Comparison of ENCODE assay signal across 16 cellular contexts in genomic region chr6:136754820-136755219, GRCh38. TPM values are rescaled to one million over a fixed set of nuclear protein-coding genes. Genes with fewer than 3 reads are reported as not detected.
DNase-seq lines count a peak whose midpoint lies in the region; ATAC-seq, FAIRE-seq and TF ChIP-seq lines count a peak whose summit lies in the region.
"Had no signal": no experiment of that assay in that cellular context is flagged by ENCODE, and none has a peak within 500 bp of the region (broad histone marks: within the 10 kb centered on the region; RNA-seq: fewer than 3 reads in every experiment).

No MANE protein-coding gene starts in this region.

- CTCF ChIA-PET in HEK293T (lab: Yijun Ruan, JAX), result interaction anchor here (1.4 kb wide), 1 partner anchor 37 kb away, joined by 4 read pairs; the partner anchor contains the start of gene MAP3K5

- peak overlapping the region; percentile 1 for H3K27ac Mint-ChIP-seq in activated naive CD8-positive, alpha-beta T cell treated with anti-CD3 and anti-CD28 coated beads, Interleukin-2, amount 10 ng/mL, durations not matched to agents 7 days and 5 days
- H3K27ac Mint-ChIP-seq in activated naive CD8-positive, alpha-beta T cell treated with anti-CD3 and anti-CD28 coated beads for 36 hours, result no peak overlapping the region
- peak overlapping the region; percentile 81 for H3K27ac Mint-ChIP-seq in central memory CD8-positive, alpha-beta T cell (ENCODE audit: low read depth)
- H3K27ac Mint-ChIP-seq: HFFc6 had no signal

- H3K36me3 Mint-ChIP-seq in activated naive CD8-positive, alpha-beta T cell treated with anti-CD3 and anti-CD28 coated beads, Interleukin-2, amount 10 ng/mL, durations not matched to agents 7 days and 5 days, result peaks cover 12% of the 10 kb centered on the region
- H3K36me3 Mint-ChIP-seq in activated naive CD8-positive, alpha-beta T cell treated with anti-CD3 and anti-CD28 coated beads for 36 hours, result no peaks in the 10 kb centered on the region
- H3K36me3 Mint-ChIP-seq in central memory CD8-positive, alpha-beta T cell (ENCODE audit: insufficient read depth), result peaks cover 12% of the 10 kb centered on the region

- FAIRE-seq in GM12891 (lab: Jason Lieb, UNC), result no peak

- no peaks in the 10 kb centered on the region for H3K27me3 Mint-ChIP-seq in activated naive CD8-positive, alpha-beta T cell treated with anti-CD3 and anti-CD28 coated beads, Interleukin-2, amount 10 ng/mL, durations not matched to agents 7 days and 5 days
- H3K27me3 Mint-ChIP-seq in activated naive CD8-positive, alpha-beta T cell treated with anti-CD3 and anti-CD28 coated beads for 36 hours, result no peaks in the 10 kb centered on the region
- no peaks in the 10 kb centered on the region for H3K27me3 Mint-ChIP-seq in central memory CD8-positive, alpha-beta T cell
- H3K27me3 Mint-ChIP-seq: B cell had no signal

- ATAC-seq in activated naive CD8-positive, alpha-beta T cell treated with anti-CD3 and anti-CD28 coated beads, Interleukin-2, amount 10 ng/mL, durations not matched to agents 7 days and 5 days (ENCODE audit: low read depth), result no peak
- ATAC-seq in central memory CD8-positive, alpha-beta T cell (replicated peaks; ENCODE audit: extremely low read depth, poor library complexity, severe bottlenecking), result no peak

- no peak overlapping the region for H3K4me3 Mint-ChIP-seq in activated naive CD8-positive, alpha-beta T cell treated with anti-CD3 and anti-CD28 coated beads, Interleukin-2, amount 10 ng/mL, durations not matched to agents 7 days and 5 days
- H3K4me3 Mint-ChIP-seq in activated naive CD8-positive, alpha-beta T cell treated with anti-CD3 and anti-CD28 coated beads for 36 hours, result no peak overlapping the region
- H3K4me3 Mint-ChIP-seq in central memory CD8-positive, alpha-beta T cell, result no peak overlapping the region
- H3K4me3 Mint-ChIP-seq: B cell, HFFc6 had no signal

- POLR2A ChIA-PET in activated naive CD8-positive, alpha-beta T cell treated with anti-CD3 and anti-CD28 coated beads, Interleukin-2, amount 10 ng/mL, durations not matched to agents 7 days and 5 days (lab: Charles Lee), result interaction anchor here (0.6 to 1.2 kb wide), 4 partner anchors 9 to 1268 kb away, joined by 3 to 8 read pairs (median 4); no protein-coding TSS in a partner anchor
- POLR2A ChIA-PET in HEK293T (lab: Yijun Ruan, JAX), result interaction anchor here (0.9 kb wide), 1 partner anchor 9 kb away, joined by 3 read pairs; no protein-coding TSS in a partner anchor

- no peak for TF ChIP-seq POLR2A in GM12891 (IDR thresholded peaks at IDR 0.05; ENCODE audit: low read depth, low read length)

- H3K4me1 Mint-ChIP-seq in activated naive CD8-positive, alpha-beta T cell treated with anti-CD3 and anti-CD28 coated beads, Interleukin-2, amount 10 ng/mL, durations not matched to agents 7 days and 5 days, result peaks cover 63% of the 10 kb centered on the region
- H3K4me1 Mint-ChIP-seq in activated naive CD8-positive, alpha-beta T cell treated with anti-CD3 and anti-CD28 coated beads for 36 hours, result peaks cover 51% of the 10 kb centered on the region
- peaks cover 59% of the 10 kb centered on the region for H3K4me1 Mint-ChIP-seq in central memory CD8-positive, alpha-beta T cell

- DNase-seq in activated naive CD8-positive, alpha-beta T cell treated with anti-CD3 and anti-CD28 coated beads, Interleukin-2, amount 10 ng/mL, durations not matched to agents 7 days and 5 days, result no peak
- no peak for DNase-seq in activated naive CD8-positive, alpha-beta T cell treated with anti-CD3 and anti-CD28 coated beads for 36 hours
- DNase-seq in GM12891 (ENCODE audit: insufficient read length, low spot score) (no peak), kidney glomerular epithelial cell (lab: John Stamatoyannopoulos, UW) (no peak), HEK293T (ENCODE audit: extremely low spot score) (no peak), NCI-H2029 (lab: John Stamatoyannopoulos, UW) (no peak)
- DNase-seq in central memory CD8-positive, alpha-beta T cell (ENCODE audit: low spot score in 2 of 2), result no peak
- DNase-seq: DMS 273 treated with DMSO at 0.1 percent for 48 hours, GF-D8, HFFc6, NCI-H187, NCI-H446, NCI-H69, SHP77, SK-N-SH had no signal

- no peaks in the 10 kb centered on the region for H3K9me3 Mint-ChIP-seq in activated naive CD8-positive, alpha-beta T cell treated with anti-CD3 and anti-CD28 coated beads, Interleukin-2, amount 10 ng/mL, durations not matched to agents 7 days and 5 days
- H3K9me3 Mint-ChIP-seq in activated naive CD8-positive, alpha-beta T cell treated with anti-CD3 and anti-CD28 coated beads for 36 hours, result no peaks in the 10 kb centered on the region
- no peaks in the 10 kb centered on the region for H3K9me3 Mint-ChIP-seq in central memory CD8-positive, alpha-beta T cell
- H3K9me3 Mint-ChIP-seq: HFFc6 had no signal

TF ChIP-seq in GM12891, 5 proteins besides CTCF, POLR2A, EP300 and RAD21:
- no peak for TF ChIP-seq PAX5 (IDR thresholded peaks at IDR 0.05; ENCODE audit: insufficient read depth, low read length, severe bottlenecking)
- TF ChIP-seq POLR2AphosphoS5 (IDR thresholded peaks at IDR 0.05; ENCODE audit: low read depth, low read length), result peak; percentile 7; the same call in 1 of the 2 replicates
- TF ChIP-seq SPI1 (IDR thresholded peaks at IDR 0.05; ENCODE audit: low read depth, low read length), result no peak
- no peak for TF ChIP-seq POU2F2 (IDR thresholded peaks at IDR 0.05; ENCODE audit: low read depth, low read length)
- TF ChIP-seq TAF1 (IDR thresholded peaks at IDR 0.05; ENCODE audit: low read depth, low read length), result no peak
TF ChIP-seq in GM12891: peak in this region for 1.

TF ChIP-seq in HEK293T, 16 proteins besides CTCF, POLR2A, EP300 and RAD21:
- TF ChIP-seq SP1 (IDR thresholded peaks at IDR 0.05) (no peak), ZNF384 (IDR thresholded peaks at IDR 0.05) (no peak), LEF1 (IDR thresholded peaks at IDR 0.05; ENCODE audit: borderline replicate concordance) (no peak), FOXM1 (IDR thresholded peaks at IDR 0.05; ENCODE audit: borderline replicate concordance) (no peak), ELF4 (IDR thresholded peaks at IDR 0.05) (no peak), FOXA1 (IDR thresholded peaks at IDR 0.05) (no peak), BHLHE40 (IDR thresholded peaks at IDR 0.05; ENCODE audit: borderline replicate concordance) (no peak), PKNOX1 (IDR thresholded peaks at IDR 0.05) (no peak), HDGF (IDR thresholded peaks at IDR 0.05; ENCODE audit: borderline replicate concordance) (no peak), CTBP1 (IDR thresholded peaks at IDR 0.05; ENCODE audit: borderline replicate concordance) (no peak), L3MBTL2 (conservative IDR thresholded peaks at IDR 0.05) (no peak), TARDBP (IDR thresholded peaks at IDR 0.05) (no peak), SUZ12 (IDR thresholded peaks at IDR 0.05) (no peak), ARNT (IDR thresholded peaks at IDR 0.05) (no peak), FOXK2 (IDR thresholded peaks at IDR 0.05) (no peak)
TF ChIP-seq in HEK293T: peak in this region for 0.

RNA-seq across cellular contexts. Expression of gene MAP3K5, which starts 37.5 kb away (rescaled TPM):
- 10 to 100 TPM; 18.3 to 19.8 TPM for total RNA-seq in activated naive CD8-positive, alpha-beta T cell treated with anti-CD3 and anti-CD28 coated beads, Interleukin-2, amount 10 ng/mL, durations not matched to agents 7 days and 5 days
- total RNA-seq in activated naive CD8-positive, alpha-beta T cell treated with anti-CD3 and anti-CD28 coated beads for 36 hours, result 1 to 10 TPM; 3.5 to 3.9 TPM
- polyA plus RNA-seq in GM12891 (2012; ENCODE audit: low read depth, missing spikeins), result 15.0 TPM
